ENCODE assay signal across 18 cellular contexts in the genomic region with DNA sequence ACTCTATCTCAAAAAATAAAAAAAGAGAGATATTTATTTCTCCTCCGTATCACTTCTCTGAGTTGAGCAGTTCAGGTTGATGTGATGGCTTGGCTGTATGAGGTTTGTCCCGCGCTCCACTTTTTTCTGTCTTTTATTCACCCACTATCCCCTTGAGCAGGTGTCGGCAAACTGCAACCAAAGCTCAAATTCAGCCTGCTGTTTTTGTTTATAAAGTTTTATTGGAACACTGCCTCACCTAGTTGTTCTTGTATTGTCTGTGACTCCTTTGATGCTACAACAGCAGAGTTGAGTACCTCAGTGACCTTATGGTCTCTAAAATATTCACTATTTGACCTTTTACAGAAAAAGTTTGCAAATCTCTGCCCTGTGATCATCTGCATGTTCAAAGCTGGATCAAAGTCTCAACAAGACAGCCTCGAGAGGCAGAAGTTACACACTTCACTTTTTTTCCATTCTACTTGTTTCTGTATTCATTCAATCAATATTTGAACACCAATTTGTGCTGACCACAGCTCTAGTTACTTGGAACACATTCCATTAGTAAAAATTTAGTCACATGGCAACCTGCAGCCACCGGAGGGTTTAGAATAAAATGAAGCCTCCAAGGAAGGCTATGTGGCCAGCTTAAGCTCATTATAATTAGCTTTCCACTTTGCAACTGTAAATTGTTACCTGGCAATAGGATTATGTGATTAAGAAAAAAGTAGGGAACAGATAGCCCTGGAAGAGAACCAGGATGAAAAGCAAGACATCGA.
"Had no signal": no experiment of that assay in that cellular context is flagged by ENCODE, and none has a peak within 500 bp of the region (broad histone marks: within the 10 kb centered on the region; RNA-seq: fewer than 3 reads in every experiment).

No MANE protein-coding gene starts in this region.

- H3K4me3 ChIP-seq: dorsolateral prefrontal cortex, heart left ventricle, pancreas, stomach, thoracic aorta, transverse colon had no signal

- H3K9me3 ChIP-seq: heart left ventricle, pancreas, stomach, thoracic aorta, transverse colon had no signal

- H3K36me3 Mint-ChIP-seq: naive thymus-derived CD8-positive, alpha-beta T cell had no signal

- H3K27me3 ChIP-seq: pancreas, stomach, transverse colon had no signal

- H3K4me1 ChIP-seq: heart left ventricle, transverse colon had no signal

- H3K27ac ChIP-seq: dorsolateral prefrontal cortex, heart left ventricle, pancreas, stomach, thoracic aorta, transverse colon had no signal

- H3K27ac Mint-ChIP-seq: naive thymus-derived CD8-positive, alpha-beta T cell; progenitor cell of endocrine pancreas had no signal

- H3K36me3 ChIP-seq: heart left ventricle, pancreas, stomach, thoracic aorta, transverse colon had no signal

- H3K4me3 Mint-ChIP-seq: naive thymus-derived CD8-positive, alpha-beta T cell had no signal

- H3K4me1 Mint-ChIP-seq: naive thymus-derived CD8-positive, alpha-beta T cell had no signal

- DNase-seq: cortex of kidney; dorsolateral prefrontal cortex; effector CD8-positive, alpha-beta T cell; heart left ventricle; hippocampal formation; left colon; mammary epithelial cell; naive thymus-derived CD8-positive, alpha-beta T cell; occipital lobe; pancreas; stimulated activated CD4-positive, alpha-beta T cell treated with anti-CD3 and anti-CD28 coated beads, Interleukin-2, amount 100 ng/mL, for 24 hours; stimulated activated naive CD4-positive, alpha-beta T cell; stomach; substantia nigra; transverse colon had no signal

- ATAC-seq: heart left ventricle; left colon; naive thymus-derived CD8-positive, alpha-beta T cell; pancreas; sciatic nerve had no signal
